ENCODE assay signal across 8 cellular contexts in the genomic region with DNA sequence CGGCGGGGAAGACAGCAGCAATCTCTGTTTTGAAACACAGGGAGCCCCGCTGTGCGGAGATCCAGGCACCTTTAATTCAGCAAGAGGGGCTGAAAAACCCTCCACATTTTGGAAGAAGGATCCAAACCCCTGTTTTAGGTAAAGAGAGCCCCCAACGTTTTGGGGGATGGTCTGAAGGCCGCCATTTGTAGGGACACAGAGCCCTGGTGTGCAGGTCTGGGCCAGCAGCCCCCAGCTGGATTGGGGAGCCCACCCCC. TPM values are rescaled to one million over a fixed set of nuclear protein-coding genes. Genes with fewer than 3 reads are reported as not detected.
A peak's percentile ranks its signal among the peaks of the same experiment; 100 is the strongest.
DNase-seq lines count a peak whose midpoint lies in the region; ATAC-seq and TF ChIP-seq lines count a peak whose summit lies in the region.

No MANE protein-coding gene starts in this region.

- TF ChIP-seq POLR2A in adrenal gland (IDR thresholded peaks at IDR 0.05) (no peak), lower leg skin (IDR thresholded peaks at IDR 0.05) (no peak)

- peaks cover 35% of the 10 kb centered on the region for H3K4me1 Mint-ChIP-seq in activated CD4-positive, alpha-beta T cell treated with anti-CD3 and anti-CD28 coated beads, Interleukin-2, amount 10 ng/mL, durations not matched to agents 24 days and 14 days

- no peaks in the 10 kb centered on the region for H3K27me3 Mint-ChIP-seq in activated CD4-positive, alpha-beta T cell treated with anti-CD3 and anti-CD28 coated beads, Interleukin-2, amount 10 ng/mL, durations not matched to agents 24 days and 14 days

- intact Hi-C loops in activated CD4-positive, alpha-beta T cell treated with anti-CD3 and anti-CD28 coated beads, Interleukin-2, amount 10 ng/mL, durations not matched to agents 24 days and 14 days (cut with micrococcal nuclease), result loop anchor here (1.0 to 5.0 kb wide), 2 partner anchors 12 to 58 kb away; a partner anchor contains a TSS
- intact Hi-C loops in adrenal gland (cut with DNase I), result loop anchor here in 1 of 2 donors (2.0 kb wide), 1 partner anchor 16 kb away; no protein-coding TSS in a partner anchor
- intact Hi-C loops in lower leg skin (cut with DNase I; ENCODE audit: low total_unique reads), result no loop called here

- peak overlapping the region; percentile 96 for H3K4me3 Mint-ChIP-seq in activated CD4-positive, alpha-beta T cell treated with anti-CD3 and anti-CD28 coated beads, Interleukin-2, amount 10 ng/mL, durations not matched to agents 24 days and 14 days

- peak overlapping the region in 1 of 4 donors; percentile 67 for H3K4me3 ChIP-seq in adrenal gland
- peak overlapping the region; percentile 85 for H3K4me3 ChIP-seq in thoracic aorta
- no peak overlapping the region for H3K4me3 ChIP-seq in lower leg skin (ENCODE audit: low read depth, poor library complexity, severe bottlenecking)

- ATAC-seq in thoracic aorta (ENCODE audit: insufficient number of reproducible peaks, low FRiP score, low read depth), result no peak
- no peak for ATAC-seq in HG02588 (IDR thresholded peaks at IDR 0.05; ENCODE audit: unreplicated experiment)

- peaks cover 37 to 50% of the 10 kb centered on the region in 2 donors for H3K4me1 ChIP-seq in adrenal gland (replicated peaks in 1 of 2)
- H3K4me1 ChIP-seq in thoracic aorta (ENCODE audit: control insufficient read depth in 1 of 2, low read depth in 2 of 2), result peaks cover 23 to 61% of the 10 kb centered on the region in 2 donors

- H3K36me3 Mint-ChIP-seq in activated CD4-positive, alpha-beta T cell treated with anti-CD3 and anti-CD28 coated beads, Interleukin-2, amount 10 ng/mL, durations not matched to agents 24 days and 14 days (ENCODE audit: low read depth), result no peaks in the 10 kb centered on the region

- peak overlapping the region; percentile 92 for H3K27ac Mint-ChIP-seq in activated CD4-positive, alpha-beta T cell treated with anti-CD3 and anti-CD28 coated beads, Interleukin-2, amount 10 ng/mL, durations not matched to agents 24 days and 14 days

- H3K9me3 ChIP-seq in adrenal gland (replicated peaks in 1 of 3) (no peaks in the 10 kb centered on the region), thoracic aorta (no peaks in the 10 kb centered on the region)

- TF ChIP-seq CTCF in adrenal gland (IDR thresholded peaks at IDR 0.05), result no peak
- no peak for TF ChIP-seq CTCF in thoracic aorta (IDR thresholded peaks at IDR 0.05)
- no peak for TF ChIP-seq CTCF in lower leg skin (IDR thresholded peaks at IDR 0.05)

- H3K27me3 ChIP-seq in adrenal gland (no peaks in the 10 kb centered on the region), layer of hippocampus (ENCODE audit: control insufficient read depth, insufficient read depth, low read length) (no peaks in the 10 kb centered on the region), thoracic aorta (replicated peaks; ENCODE audit: insufficient read depth) (no peaks in the 10 kb centered on the region)

- WGBS in adrenal gland, 4 donors, result 51 to 67% (median 59%) methylated on average over 4 to 6 of the region's 6 CpGs
- 20 to 23% methylated on average over 6 of the region's 6 CpGs for WGBS in lower leg skin, 2 donors

- H3K27ac ChIP-seq in adrenal gland (peak overlapping the region; percentile 55 to 96 (median 88)), layer of hippocampus (ENCODE audit: low read depth, low read length) (peak overlapping the region; percentile 91), thoracic aorta (peak overlapping the region; percentile 94 to 95)

- H3K9me3 Mint-ChIP-seq in activated CD4-positive, alpha-beta T cell treated with anti-CD3 and anti-CD28 coated beads, Interleukin-2, amount 10 ng/mL, durations not matched to agents 24 days and 14 days, result no peaks in the 10 kb centered on the region

- no peak for DNase-seq in activated CD4-positive, alpha-beta T cell treated with anti-CD3 and anti-CD28 coated beads, Interleukin-2, amount 10 ng/mL, durations not matched to agents 24 days and 14 days
- no peak for DNase-seq in activated CD4-positive, alpha-beta T cell treated with anti-CD3 and anti-CD28 coated beads for 4 hours
- DNase-seq in adrenal gland (peak in 1 of 7 donors; percentile 39), thoracic aorta (ENCODE audit: low spot score) (no peak), NCI-H2029 (lab: John Stamatoyannopoulos, UW) (no peak), lower leg skin (ENCODE audit: low spot score in 2 of 2) (no peak)

- H3K36me3 ChIP-seq in adrenal gland (replicated peaks in 1 of 2) (no peaks in the 10 kb centered on the region), thoracic aorta (no peaks in the 10 kb centered on the region)

RNA-seq across cellular contexts. Expression of a gene that starts 3.5 kb away (rescaled TPM):
- total RNA-seq in activated CD4-positive, alpha-beta T cell treated with anti-CD3 and anti-CD28 coated beads, Interleukin-2, amount 10 ng/mL, durations not matched to agents 24 days and 14 days, result 17.8 and 18.3 TPM in 2 replicates
- 10 to 100 TPM; 10.2 to 38.3 (median 29.1) TPM for total RNA-seq in adrenal gland
- polyA plus RNA-seq in adrenal gland, result 10 to 100 TPM in 2 of 3 donors, 1 to 10 TPM in 1; 6.3 to 99.7 (median 69.3) TPM
- 100 to 1,000 TPM in 1 of 2 donors, 10 to 100 TPM in 1; 22.6 to 102 TPM for total RNA-seq in thoracic aorta
- total RNA-seq in lower leg skin, result 100 to 1,000 TPM in 1 of 4 donors, 10 to 100 TPM in 3; 49.9 to 122 (median 65.8) TPM

RNA-seq across cellular contexts. Expression of a gene that starts 12.5 kb away (rescaled TPM):
- total RNA-seq in activated CD4-positive, alpha-beta T cell treated with anti-CD3 and anti-CD28 coated beads, Interleukin-2, amount 10 ng/mL, durations not matched to agents 24 days and 14 days, result 302 and 310 TPM in 2 replicates
- total RNA-seq in adrenal gland (100 to 1,000 TPM; 194 to 594 (median 354) TPM), thoracic aorta (1,000 to 10,000 TPM in 1 of 2 donors, 100 to 1,000 TPM in 1; 698 to 2,087 TPM), lower leg skin (1,000 to 10,000 TPM in 1 of 4 donors, 100 to 1,000 TPM in 3; 608 to 1,091 (median 870) TPM)
- 100 to 1,000 TPM in 2 of 3 donors, 1 to 10 TPM in 1; 4.2 to 291 (median 104) TPM for polyA plus RNA-seq in adrenal gland

RNA-seq across cellular contexts. Expression of a gene that starts 22.8 kb away (rescaled TPM):
- 277 and 294 TPM in 2 replicates for total RNA-seq in activated CD4-positive, alpha-beta T cell treated with anti-CD3 and anti-CD28 coated beads, Interleukin-2, amount 10 ng/mL, durations not matched to agents 24 days and 14 days
- total RNA-seq in adrenal gland (1,000 to 10,000 TPM in 2 of 8 donors, 100 to 1,000 TPM in 6; 597 to 1,131 (median 835) TPM), thoracic aorta (100 to 1,000 TPM; 107 to 235 TPM), lower leg skin (100 to 1,000 TPM; 266 to 459 (median 327) TPM)
- 100 to 1,000 TPM; 146 to 957 (median 364) TPM for polyA plus RNA-seq in adrenal gland

RNA-seq across cellular contexts. Expression of a gene that starts 23.0 kb away (rescaled TPM):
- 26.8 and 32.7 TPM in 2 replicates for total RNA-seq in activated CD4-positive, alpha-beta T cell treated with anti-CD3 and anti-CD28 coated beads, Interleukin-2, amount 10 ng/mL, durations not matched to agents 24 days and 14 days
- total RNA-seq in adrenal gland, result 1 to 10 TPM in 4 of 8 donors, not detected in 4; 1.8 to 5.2 (median 4.3) TPM
- 1 to 10 TPM; 3.5 to 5.6 (median 4.4) TPM for polyA plus RNA-seq in adrenal gland
- not detected for total RNA-seq in thoracic aorta
- 1 to 10 TPM in 1 of 4 donors, not detected in 3; 1.6 TPM for total RNA-seq in lower leg skin

RNA-seq across cellular contexts. Expression of a gene that starts 27.2 kb away (rescaled TPM):
- not detected in 2 replicates for total RNA-seq in activated CD4-positive, alpha-beta T cell treated with anti-CD3 and anti-CD28 coated beads, Interleukin-2, amount 10 ng/mL, durations not matched to agents 24 days and 14 days
- total RNA-seq in adrenal gland (not detected), thoracic aorta (not detected), lower leg skin (100 to 1,000 TPM in 2 of 4 donors, 10 to 100 TPM in 2; 58.3 to 116 (median 85.5) TPM)
- not detected for polyA plus RNA-seq in adrenal gland
